20 cellular contexts compared by ENCODE assay signal in genomic region chr11:70200212-70200844, GRCh38. TPM values are rescaled to one million over a fixed set of nuclear protein-coding genes. Genes with fewer than 3 reads are reported as not detected.
DNase-seq lines count a peak whose midpoint lies in the region; ATAC-seq, FAIRE-seq and TF ChIP-seq lines count a peak whose summit lies in the region.
"Had no signal": no experiment of that assay in that cellular context is flagged by ENCODE, and none has a peak within 500 bp of the region (broad histone marks: within the 10 kb centered on the region; RNA-seq: fewer than 3 reads in every experiment).

No MANE protein-coding gene starts in this region.

- peak overlapping the region in 2 of 3 experiments; percentile 14 to 42 for H3K4me3 Mint-ChIP-seq in nephron
- H3K4me3 Mint-ChIP-seq: CD8-positive, alpha-beta T cell had no signal

- TF ChIP-seq EP300 in A549 (IDR thresholded peaks at IDR 0.05), result no peak
- no peak for TF ChIP-seq EP300 in K562 (IDR thresholded peaks at IDR 0.05; ENCODE audit: low read length)

- H3K27ac ChIP-seq in A549 (0 out of 6 replicates have a peak overlapping the region, but pooled peaks of 1 of the 2 experiments have one; percentile 4), K562 (ENCODE audit: extremely low read depth, low read depth, low read length) (no peak overlapping the region)
- H3K27ac ChIP-seq: BLaER1 had no signal

- H4K20me1 ChIP-seq in K562 (replicated peaks; ENCODE audit: control insufficient read depth, insufficient read depth, low read length), result peaks cover 15% of the 10 kb centered on the region

- BruUV-seq in K562 (replicated peaks; lab: Mats Ljungman, UMichigan), result no TSS peak

- H3K4me2 ChIP-seq in A549, result peak overlapping the region; percentile 25; the same call in 2 of the 3 replicates
- H3K4me2 ChIP-seq in K562 (ENCODE audit: insufficient read depth, low read length), result no peak overlapping the region
- H3K4me2 ChIP-seq: BLaER1 had no signal

- no peaks in the 10 kb centered on the region for H3K36me3 Mint-ChIP-seq in nephron (ENCODE audit: low read depth)

- POLR2A ChIA-PET in A549 (lab: Yijun Ruan, JAX), result no interaction called here
- POLR2A ChIA-PET in K562 (lab: Yijun Ruan, JAX), result interaction anchor here (0.6 kb wide), 1 partner anchor 212 kb away, joined by 3 read pairs; no protein-coding TSS in a partner anchor

- DNase-seq in A549 (ENCODE audit: low read depth in 1 of 2, low spot score in 1 of 2), result no peak
- peak; percentile 69 for DNase-seq in HT1080 (ENCODE audit: low read depth)
- DNase-seq in K562 (ENCODE audit: extremely low read depth in 1 of 4, low spot score in 3 of 4), result no peak
- DNase-seq in NOMO-1 treated with DMSO at 0.1 percent for 48 hours (lab: John Stamatoyannopoulos, UW; ENCODE audit: unreplicated experiment), result no peak
- DNase-seq: CD8-positive, alpha-beta T cell; DMS79; NCI-H1092; NCI-H146; NCI-H2081 treated with DMSO at 0.1 percent for 48 hours; NCI-H510A treated with DMSO at 0.1 percent for 48 hours had no signal

- CTCF ChIA-PET in A549 (lab: Yijun Ruan, JAX) (interaction anchor here (0.6 to 16.0 kb wide), 5 partner anchors 9 to 482 kb away, joined by 3 to 233 read pairs (median 9); no protein-coding TSS in a partner anchor), K562 (lab: Yijun Ruan, JAX; ENCODE audit: low intra/inter-chr PET ratio) (no interaction called here)

- in situ Hi-C loops in K562 (cut with MboI), result no loop called here

- WGBS in A549 (ENCODE audit: missing lambda C conversion rate), result 32% methylated on average over 10 of the region's 10 CpGs
- WGBS in K562 (ENCODE audit: insufficient coverage, low coverage, missing lambda C conversion rate), result 7% methylated on average over 10 of the region's 10 CpGs

- H3K4me1 ChIP-seq in A549 (peaks cover 24% of the 10 kb centered on the region), K562 (replicated peaks in 1 of 2; ENCODE audit: control insufficient read depth in 2 of 2, insufficient read depth in 2 of 2, low read length in 2 of 2) (peaks cover 11 to 30% of the 10 kb centered on the region in 2 experiments; a peak in 4 of 5 replicates)

- H3K4me1 Mint-ChIP-seq in nephron, result peaks cover 14% of the 10 kb centered on the region

- TF ChIP-seq POLR2A in A549 (IDR thresholded peaks at IDR 0.05; ENCODE audit: low read length) (no peak), K562 (conservative IDR thresholded peaks at IDR 0.05) (no peak)

- TF ChIP-seq CTCF in A549 (IDR thresholded peaks at IDR 0.05) (no peak), K562 (IDR thresholded peaks at IDR 0.05 in 2 of 3, conservative IDR thresholded peaks at IDR 0.05 in 1 of 3; ENCODE audit: insufficient read depth in 2 of 3, low read depth in 1 of 3, low read length in 3 of 3) (no peak), nephron (IDR thresholded peaks at IDR 0.05; ENCODE audit: unreplicated experiment in 3 of 3) (no peak)

- TF ChIP-seq RAD21 in A549 (conservative IDR thresholded peaks at IDR 0.05 in 1 of 2, IDR thresholded peaks at IDR 0.05 in 1 of 2) (no peak), K562 (CRISPR knock-in tag; conservative IDR thresholded peaks at IDR 0.05 in 1 of 2, IDR thresholded peaks at IDR 0.05 in 1 of 2) (no peak)

- ATAC-seq in A549 (no peak), K562 (no peak), HG03442 (IDR thresholded peaks at IDR 0.05; ENCODE audit: unreplicated experiment) (no peak), HG03432 (IDR thresholded peaks at IDR 0.05; ENCODE audit: unreplicated experiment) (no peak), HG03469 (IDR thresholded peaks at IDR 0.05; ENCODE audit: unreplicated experiment) (no peak)
- ATAC-seq: CD8-positive, alpha-beta T cell; Panc1; Right ventricle myocardium inferior had no signal

- no peak for FAIRE-seq in A549 (lab: Jason Lieb, UNC)
- no peak for FAIRE-seq in K562 (lab: Jason Lieb, UNC)
- FAIRE-seq: D721Med, G401.6, GM18507 had no signal

- peaks cover 8% of the 10 kb centered on the region; the same call in 2 of the 3 replicates for H3K36me3 ChIP-seq in K562 (ENCODE audit: control insufficient read depth, insufficient read depth, low read length)

- peaks cover 0 to 9% of the 10 kb centered on the region in 2 experiments; a peak in 1 of 5 replicates for H3K27me3 ChIP-seq in K562 (ENCODE audit: control insufficient read depth in 2 of 2, insufficient read depth in 2 of 2, low read length in 2 of 2)
- H3K27me3 ChIP-seq: BLaER1 had no signal

- H3K9me1 ChIP-seq in K562 (ENCODE audit: control insufficient read depth, insufficient read depth, low read length), result peaks cover 7% of the 10 kb centered on the region

- H3K4me3 ChIP-seq in A549, result no peak overlapping the region
- no peak overlapping the region for H3K4me3 ChIP-seq in K562
- H3K4me3 ChIP-seq: BLaER1 had no signal

- no peaks in the 10 kb centered on the region for H3K9me3 Mint-ChIP-seq in nephron
- H3K9me3 Mint-ChIP-seq: CD8-positive, alpha-beta T cell had no signal

- peaks cover 25% of the 10 kb centered on the region for H3K79me2 ChIP-seq in K562 (ENCODE audit: control insufficient read depth, insufficient read depth, low read length)

- no peak overlapping the region for H2AFZ ChIP-seq in K562 (ENCODE audit: low read depth, low read length)

- intact Hi-C loops in K562 (cut with micrococcal nuclease), result loop anchor here (10.0 kb wide), 2 partner anchors 194 to 244 kb away; partner anchors contain the start of gene CTTN

- no peaks in the 10 kb centered on the region for H3K9me3 ChIP-seq in A549
- H3K9me3 ChIP-seq in K562 (replicated peaks; ENCODE audit: control insufficient read depth, insufficient read depth, low read depth, low read length), result no peaks in the 10 kb centered on the region; the same call in 1 of the 2 replicates
- H3K9me3 ChIP-seq: BLaER1 had no signal

- no peak overlapping the region for H3K27ac Mint-ChIP-seq in nephron
- H3K27ac Mint-ChIP-seq: CD8-positive, alpha-beta T cell had no signal

- H3K9ac ChIP-seq in K562 (ENCODE audit: insufficient read depth in 1 of 2, low read depth in 2 of 2, low read length in 2 of 2), result no peak overlapping the region
- H3K9ac ChIP-seq: BLaER1 had no signal

- peaks cover 15% of the 10 kb centered on the region for H3K27me3 Mint-ChIP-seq in nephron (ENCODE audit: low read depth)

TF ChIP-seq in A549, 52 proteins besides CTCF, POLR2A, EP300 and RAD21 (continues in another document):
- TF ChIP-seq CEBPB (IDR thresholded peaks at IDR 0.05), result no peak
- TF ChIP-seq HMGXB4 (CRISPR knock-in tag; IDR thresholded peaks at IDR 0.05; ENCODE audit: borderline replicate concordance), result no peak

TF ChIP-seq in K562, 482 proteins besides CTCF, POLR2A, EP300 and RAD21:
- TF ChIP-seq ETV5 (CRISPR knock-in tag; IDR thresholded peaks at IDR 0.05; ENCODE audit: low read depth) (0 out of 2 replicates have a peak, but pooled peaks have one; percentile 15), BCOR (IDR thresholded peaks at IDR 0.05) (peak; percentile 7; the same call in 1 of the 2 replicates), TBP (optimal IDR thresholded peaks at IDR 0.05; ENCODE audit: low read depth, low read length) (no peak), ILF3 (IDR thresholded peaks at IDR 0.05; ENCODE audit: borderline replicate concordance) (no peak), ZNF121 (CRISPR knock-in tag; conservative IDR thresholded peaks at IDR 0.05) (peak; percentile 79), SP1 (CRISPR knock-in tag; IDR thresholded peaks at IDR 0.05) (no peak)

RNA-seq across cellular contexts. Expression of gene FADD, which starts 2.8 kb away (rescaled TPM):
- polyA plus RNA-seq in A549 (2011; rRNA removed), result 30.2 and 34.7 TPM in 2 replicates
- polyA plus RNA-seq in A549 (2012; cell fraction: cytosol; rRNA removed), result 28.2 and 38.1 TPM in 2 replicates
- polyA plus RNA-seq in A549 (2012; cell fraction: nucleus; rRNA removed), result 29.5 and 29.7 TPM in 2 replicates
- 54.4 to 64.9 TPM (median 59.1 TPM) in 3 replicates for polyA plus RNA-seq in A549 (2017; fragmentation: RNase III; extraction: RNeasy Plus Mini Kit Qiagen cat#74134 plus additional on column Dnase treatment)
- polyA minus RNA-seq in A549 (2011; rRNA and poly(A)+ RNA removed), result 35.3 and 37.0 TPM in 2 replicates
- 67.1 and 81.0 TPM in 2 replicates for total RNA-seq in HT1080 (2014; rRNA removed; shearing (Covaris generic))
- polyA plus RNA-seq in HT1080 (2015; cell fraction: cytosol; rRNA removed), result 31.7 and 34.3 TPM in 2 replicates
- polyA plus RNA-seq in HT1080 (2015; cell fraction: nucleus; rRNA removed), result 18.3 and 20.7 TPM in 2 replicates
- total RNA-seq in K562 (2011; cell fraction: chromatin; rRNA removed; ENCODE audit: low replicate concordance), result 9.8 and 23.6 TPM in 2 replicates
- 23.6 and 28.0 TPM in 2 replicates for total RNA-seq in K562 (2011; cell fraction: nucleolus; rRNA removed)
- 17.0 and 17.6 TPM in 2 replicates for total RNA-seq in K562 (2011; cell fraction: nucleoplasm; rRNA removed)
- total RNA-seq in K562 (2014; rRNA removed), result 20.1 and 20.4 TPM in 2 replicates
- total RNA-seq in K562 (2014; rRNA removed; fragmentation: Illumina TruSeq; extraction: Trizol), result 15.5 and 17.2 TPM in 2 replicates
- total RNA-seq in K562 (2015; rRNA removed; fragmentation: Illumina TruSeq; extraction: Trizol), result 18.4 and 20.9 TPM in 2 replicates
- 24.1 and 26.2 TPM in 2 replicates for total RNA-seq in K562 (2021)
- polyA plus RNA-seq in K562 (2011; rRNA removed), result 23.6 and 26.9 TPM in 2 replicates
- 24.3 and 37.3 TPM in 2 replicates for polyA plus RNA-seq in K562 (2011; cell fraction: cytosol; rRNA removed)
- polyA plus RNA-seq in K562 (2011; cell fraction: nucleus; rRNA removed), result 11.2 and 14.3 TPM in 2 replicates
- polyA plus RNA-seq in K562 (2012), result 20.7 and 23.8 TPM in 2 replicates
- polyA plus RNA-seq in K562 (2014; fragmentation: Illumina TruSeq; extraction: Trizol), result 17.2 and 17.7 TPM in 2 replicates
- under 1 TPM; 0.29 to 0.30 TPM for polyA plus RNA-seq in K562 (2014; fragmentation: Nextera tagmentation; extraction: Ambion mirVana)
- 26.7 and 28.7 TPM in 2 replicates for polyA plus RNA-seq in K562 (2014; rRNA removed)
- polyA minus RNA-seq in K562 (2011; rRNA and poly(A)+ RNA removed), result 17.5 and 22.8 TPM in 2 replicates
- 13.8 and 19.3 TPM in 2 replicates for polyA minus RNA-seq in K562 (2011; cell fraction: cytosol; rRNA and poly(A)+ RNA removed)
- 17.8 and 23.5 TPM in 2 replicates for polyA minus RNA-seq in K562 (2011; cell fraction: nucleus; rRNA and poly(A)+ RNA removed)
